12 cellular contexts compared by ENCODE assay signal in the genomic region with DNA sequence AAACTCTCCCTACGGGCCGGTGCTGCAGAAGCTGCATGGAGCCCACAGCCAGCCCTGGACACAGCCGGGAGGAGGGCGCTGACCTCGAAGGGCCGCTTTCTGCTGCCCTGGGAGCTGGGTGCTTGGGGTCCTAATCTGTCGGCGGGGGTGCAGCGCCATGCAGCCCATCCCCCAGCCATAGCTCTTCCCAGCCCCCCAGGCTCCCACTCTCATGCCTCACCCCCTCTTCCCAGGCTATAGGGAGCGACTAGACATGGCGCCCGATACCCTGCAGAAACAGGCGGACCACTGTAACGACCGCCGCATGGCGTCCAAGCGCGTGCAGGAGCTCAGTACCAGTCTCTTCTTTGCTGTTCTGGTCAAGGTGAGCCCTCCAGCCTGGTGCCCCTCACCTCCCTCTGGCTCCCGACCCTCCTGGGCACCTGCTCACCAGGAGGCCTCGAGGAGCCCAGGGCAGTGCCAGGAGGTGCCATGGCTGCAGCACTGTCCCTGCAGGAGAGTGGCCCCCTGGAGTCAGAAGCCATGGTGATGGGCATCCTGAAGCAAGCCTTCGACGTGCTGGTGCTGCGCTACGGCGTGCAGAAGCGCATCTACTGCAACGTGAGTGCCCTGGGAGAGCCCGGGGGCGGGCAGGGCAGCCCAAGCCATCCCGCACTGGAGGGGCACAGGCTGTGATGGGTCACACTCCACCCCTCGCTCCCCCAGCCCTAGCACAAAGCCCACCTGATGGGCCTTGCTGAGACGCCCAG. TPM values are rescaled to one million over a fixed set of nuclear protein-coding genes. Genes with fewer than 3 reads are reported as not detected.
DNase-seq lines count a peak whose midpoint lies in the region; ATAC-seq and TF ChIP-seq lines count a peak whose summit lies in the region.
"Not testable (repeated sequence)": the region's sequence is repeated elsewhere in the genome, so short reads cannot be mapped to it uniquely, and the experiment has no call there.
"Had no signal": no experiment of that assay in that cellular context is flagged by ENCODE, and none has a peak within 500 bp of the region (broad histone marks: within the 10 kb centered on the region; RNA-seq: fewer than 3 reads in every experiment).

No MANE protein-coding gene starts in this region.

- DNase-seq in T-helper 17 cell: peak in 2 of 3 donors; percentile 3 to 4
- DNase-seq in activated CD4-positive, alpha-beta memory T cell treated with anti-CD3 and anti-CD28 coated beads for 36 hours: peak; percentile 3
- DNase-seq in activated gamma-delta T cell treated with Interleukin-2 at 50 U/mL for 16 hours: peak; percentile 1
- DNase-seq in Right ventricle myocardium inferior (ENCODE audit: missing footprints): peak; percentile 45
- peak; percentile 1 to 13 for DNase-seq in left colon
- DNase-seq in mucosa of descending colon: peak in 2 of 3 donors; percentile 3 to 44
- DNase-seq in posterior vena cava (ENCODE audit: low spot score): peak; percentile 75
- peak; percentile 39 for DNase-seq in ureter (ENCODE audit: low spot score)

- H3K4me1 Mint-ChIP-seq in T-helper 17 cell; activated CD4-positive, alpha-beta memory T cell treated with anti-CD3 and anti-CD28 coated beads for 36 hours (ENCODE audit: low read depth): not testable (repeated sequence)

- not testable (repeated sequence) for H3K9me3 Mint-ChIP-seq in activated CD4-positive, alpha-beta memory T cell treated with anti-CD3 and anti-CD28 coated beads for 36 hours

- not testable (repeated sequence) for H3K36me3 Mint-ChIP-seq in T-helper 17 cell (ENCODE audit: low read depth); activated CD4-positive, alpha-beta memory T cell treated with anti-CD3 and anti-CD28 coated beads for 36 hours

- H3K27me3 Mint-ChIP-seq in T-helper 17 cell; activated CD4-positive, alpha-beta memory T cell treated with anti-CD3 and anti-CD28 coated beads for 36 hours: not testable (repeated sequence)

- POLR2A ChIA-PET in activated CD4-positive, alpha-beta memory T cell treated with anti-CD3 and anti-CD28 coated beads for 36 hours (lab: Charles Lee): not testable (repeated sequence)

- not testable (repeated sequence) for H3K9me3 ChIP-seq in T-helper 17 cell (ENCODE audit: control insufficient read depth, low read length, poor library complexity, severe bottlenecking); mucosa of descending colon

- CTCF ChIA-PET in activated CD4-positive, alpha-beta memory T cell treated with anti-CD3 and anti-CD28 coated beads for 36 hours (lab: Charles Lee): interaction anchor here (0.8 to 1.3 kb wide), 5 partner anchors 87 to 434 kb away, joined by 3 to 4 read pairs (median 3); a partner anchor contains a TSS

- intact Hi-C loops in activated CD4-positive, alpha-beta memory T cell treated with anti-CD3 and anti-CD28 coated beads for 36 hours (cut with micrococcal nuclease): loop anchor here (2.0 kb wide), 1 partner anchor 106 kb away; no protein-coding TSS in a partner anchor
- intact Hi-C loops in Right ventricle myocardium inferior (cut with DNase I); left colon (cut with DNase I, micrococcal nuclease); mucosa of descending colon (cut with DNase I, micrococcal nuclease); posterior vena cava (cut with DNase I): not testable (repeated sequence)

- H3K27ac Mint-ChIP-seq in T-helper 17 cell; activated CD4-positive, alpha-beta memory T cell treated with anti-CD3 and anti-CD28 coated beads for 36 hours: not testable (repeated sequence)

- not testable (repeated sequence) for H3K4me1 ChIP-seq in mucosa of descending colon (ENCODE audit: low read depth)

- H3K4me3 ChIP-seq in mucosa of descending colon: not testable (repeated sequence)

- not testable (repeated sequence) for ATAC-seq in T-helper 17 cell, Right ventricle myocardium inferior, left colon, mucosa of descending colon

- not testable (repeated sequence) for H3K4me3 Mint-ChIP-seq in T-helper 17 cell; activated CD4-positive, alpha-beta memory T cell treated with anti-CD3 and anti-CD28 coated beads for 36 hours

- H3K36me3 ChIP-seq in mucosa of descending colon (ENCODE audit: low read depth): not testable (repeated sequence)

- TF ChIP-seq CTCF in mucosa of descending colon (IDR thresholded peaks at IDR 0.05): not testable (repeated sequence)

RNA-seq across cellular contexts. Expression of a gene that starts 44.2 kb away (rescaled TPM):
- total RNA-seq in T-helper 17 cell: under 1 TPM; 0.29 to 0.45 TPM
- total RNA-seq in activated CD4-positive, alpha-beta memory T cell treated with anti-CD3 and anti-CD28 coated beads for 36 hours: not detected
- total RNA-seq in Right ventricle myocardium inferior: not detected
- total RNA-seq in left colon: under 1 TPM in 1 of 2 donors, not detected in 1; 0.15 TPM
- 1 to 10 TPM in 1 of 3 donors, not detected in 2; 1.2 TPM for total RNA-seq in mucosa of descending colon
- not detected for total RNA-seq in posterior vena cava
- total RNA-seq in ureter: not detected
- total RNA-seq: Calu3; CD8-positive, alpha-beta memory T cell; IMR-90; NCI-H460 had no signal

Comparison
In these comparisons a context has a peak if more than half of its experiments do, and no peak if none do; other contexts are left out.
1. DNase-seq: peak in every context shown above with its lines; median percentile 75 in posterior vena cava; 45 in Right ventricle myocardium inferior; 39 in ureter; 24 in mucosa of descending colon; 7 in left colon; 4 in T-helper 17 cell; 3 in activated CD4-positive, alpha-beta memory T cell treated with anti-CD3 and anti-CD28 coated beads for 36 hours; 1 in activated gamma-delta T cell treated with Interleukin-2 at 50 U/mL for 16 hours.